Comparison of ENCODE assay signal across 1 cellular context in the genomic region with DNA sequence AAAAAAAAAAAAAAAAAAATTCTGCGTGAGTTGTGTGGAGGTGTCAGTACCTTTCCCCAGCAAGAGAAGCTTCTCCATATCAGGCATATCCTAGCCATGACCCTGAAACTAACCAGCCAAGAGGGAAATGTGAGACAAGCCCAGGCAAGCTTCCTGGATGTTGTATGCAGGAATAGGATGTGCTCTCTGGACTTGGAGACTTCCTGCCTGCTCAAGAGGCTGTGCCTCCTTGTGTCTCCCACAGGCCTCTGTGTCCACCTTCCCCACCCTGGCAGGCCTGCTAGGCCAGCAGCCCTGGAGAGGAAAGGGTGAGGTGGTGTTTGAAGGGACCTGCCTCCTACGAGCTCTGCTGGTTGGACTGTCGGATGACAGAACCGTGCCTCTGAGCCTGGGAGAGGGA.
TF ChIP-seq lines count a peak whose summit lies in the region.

No MANE protein-coding gene starts in this region.

TF ChIP-seq in WTC11, 78 proteins besides CTCF, POLR2A, EP300 and RAD21 (continued from another document):
- TF ChIP-seq, protein P1, sequence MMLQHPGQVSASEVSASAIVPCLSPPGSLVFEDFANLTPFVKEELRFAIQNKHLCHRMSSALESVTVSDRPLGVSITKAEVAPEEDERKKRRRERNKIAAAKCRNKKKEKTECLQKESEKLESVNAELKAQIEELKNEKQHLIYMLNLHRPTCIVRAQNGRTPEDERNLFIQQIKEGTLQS (CRISPR knock-in tag; conservative IDR thresholded peaks at IDR 0.05), result no peak
- TF ChIP-seq, protein P2, sequence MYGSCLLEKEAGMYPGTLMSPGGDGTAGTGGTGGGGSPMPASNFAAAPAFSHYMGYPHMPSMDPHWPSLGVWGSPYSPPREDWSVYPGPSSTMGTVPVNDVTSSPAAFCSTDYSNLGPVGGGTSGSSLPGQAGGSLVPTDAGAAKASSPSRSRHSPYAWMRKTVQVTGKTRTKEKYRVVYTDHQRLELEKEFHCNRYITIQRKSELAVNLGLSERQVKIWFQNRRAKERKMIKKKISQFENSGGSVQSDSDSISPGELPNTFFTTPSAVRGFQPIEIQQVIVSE (CRISPR knock-in tag; IDR thresholded peaks at IDR 0.05; ENCODE audit: borderline replicate concordance), result no peak
- no peak for TF ChIP-seq ZNF219 (CRISPR knock-in tag; IDR thresholded peaks at IDR 0.05; ENCODE audit: borderline replicate concordance)
- no peak for TF ChIP-seq CREB1 (CRISPR knock-in tag; IDR thresholded peaks at IDR 0.05)
- no peak for TF ChIP-seq NFATC4 (CRISPR knock-in tag; IDR thresholded peaks at IDR 0.05)
- no peak for TF ChIP-seq ATF2 (CRISPR knock-in tag; IDR thresholded peaks at IDR 0.05; ENCODE audit: borderline replicate concordance, low read depth)
- TF ChIP-seq MXD4 (CRISPR knock-in tag; IDR thresholded peaks at IDR 0.05; ENCODE audit: borderline replicate concordance), result no peak
- TF ChIP-seq, protein P3, sequence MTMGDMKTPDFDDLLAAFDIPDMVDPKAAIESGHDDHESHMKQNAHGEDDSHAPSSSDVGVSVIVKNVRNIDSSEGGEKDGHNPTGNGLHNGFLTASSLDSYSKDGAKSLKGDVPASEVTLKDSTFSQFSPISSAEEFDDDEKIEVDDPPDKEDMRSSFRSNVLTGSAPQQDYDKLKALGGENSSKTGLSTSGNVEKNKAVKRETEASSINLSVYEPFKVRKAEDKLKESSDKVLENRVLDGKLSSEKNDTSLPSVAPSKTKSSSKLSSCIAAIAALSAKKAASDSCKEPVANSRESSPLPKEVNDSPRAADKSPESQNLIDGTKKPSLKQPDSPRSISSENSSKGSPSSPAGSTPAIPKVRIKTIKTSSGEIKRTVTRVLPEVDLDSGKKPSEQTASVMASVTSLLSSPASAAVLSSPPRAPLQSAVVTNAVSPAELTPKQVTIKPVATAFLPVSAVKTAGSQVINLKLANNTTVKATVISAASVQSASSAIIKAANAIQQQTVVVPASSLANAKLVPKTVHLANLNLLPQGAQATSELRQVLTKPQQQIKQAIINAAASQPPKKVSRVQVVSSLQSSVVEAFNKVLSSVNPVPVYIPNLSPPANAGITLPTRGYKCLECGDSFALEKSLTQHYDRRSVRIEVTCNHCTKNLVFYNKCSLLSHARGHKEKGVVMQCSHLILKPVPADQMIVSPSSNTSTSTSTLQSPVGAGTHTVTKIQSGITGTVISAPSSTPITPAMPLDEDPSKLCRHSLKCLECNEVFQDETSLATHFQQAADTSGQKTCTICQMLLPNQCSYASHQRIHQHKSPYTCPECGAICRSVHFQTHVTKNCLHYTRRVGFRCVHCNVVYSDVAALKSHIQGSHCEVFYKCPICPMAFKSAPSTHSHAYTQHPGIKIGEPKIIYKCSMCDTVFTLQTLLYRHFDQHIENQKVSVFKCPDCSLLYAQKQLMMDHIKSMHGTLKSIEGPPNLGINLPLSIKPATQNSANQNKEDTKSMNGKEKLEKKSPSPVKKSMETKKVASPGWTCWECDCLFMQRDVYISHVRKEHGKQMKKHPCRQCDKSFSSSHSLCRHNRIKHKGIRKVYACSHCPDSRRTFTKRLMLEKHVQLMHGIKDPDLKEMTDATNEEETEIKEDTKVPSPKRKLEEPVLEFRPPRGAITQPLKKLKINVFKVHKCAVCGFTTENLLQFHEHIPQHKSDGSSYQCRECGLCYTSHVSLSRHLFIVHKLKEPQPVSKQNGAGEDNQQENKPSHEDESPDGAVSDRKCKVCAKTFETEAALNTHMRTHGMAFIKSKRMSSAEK (CRISPR knock-in tag; IDR thresholded peaks at IDR 0.05; ENCODE audit: borderline replicate concordance), result no peak
- TF ChIP-seq, protein P4, sequence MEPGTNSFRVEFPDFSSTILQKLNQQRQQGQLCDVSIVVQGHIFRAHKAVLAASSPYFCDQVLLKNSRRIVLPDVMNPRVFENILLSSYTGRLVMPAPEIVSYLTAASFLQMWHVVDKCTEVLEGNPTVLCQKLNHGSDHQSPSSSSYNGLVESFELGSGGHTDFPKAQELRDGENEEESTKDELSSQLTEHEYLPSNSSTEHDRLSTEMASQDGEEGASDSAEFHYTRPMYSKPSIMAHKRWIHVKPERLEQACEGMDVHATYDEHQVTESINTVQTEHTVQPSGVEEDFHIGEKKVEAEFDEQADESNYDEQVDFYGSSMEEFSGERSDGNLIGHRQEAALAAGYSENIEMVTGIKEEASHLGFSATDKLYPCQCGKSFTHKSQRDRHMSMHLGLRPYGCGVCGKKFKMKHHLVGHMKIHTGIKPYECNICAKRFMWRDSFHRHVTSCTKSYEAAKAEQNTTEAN (CRISPR knock-in tag; IDR thresholded peaks at IDR 0.05), result no peak
- TF ChIP-seq GTF2I (CRISPR knock-in tag; conservative IDR thresholded peaks at IDR 0.05), result no peak
